Comparison of ENCODE assay signal across 14 cellular contexts in the genomic region with DNA sequence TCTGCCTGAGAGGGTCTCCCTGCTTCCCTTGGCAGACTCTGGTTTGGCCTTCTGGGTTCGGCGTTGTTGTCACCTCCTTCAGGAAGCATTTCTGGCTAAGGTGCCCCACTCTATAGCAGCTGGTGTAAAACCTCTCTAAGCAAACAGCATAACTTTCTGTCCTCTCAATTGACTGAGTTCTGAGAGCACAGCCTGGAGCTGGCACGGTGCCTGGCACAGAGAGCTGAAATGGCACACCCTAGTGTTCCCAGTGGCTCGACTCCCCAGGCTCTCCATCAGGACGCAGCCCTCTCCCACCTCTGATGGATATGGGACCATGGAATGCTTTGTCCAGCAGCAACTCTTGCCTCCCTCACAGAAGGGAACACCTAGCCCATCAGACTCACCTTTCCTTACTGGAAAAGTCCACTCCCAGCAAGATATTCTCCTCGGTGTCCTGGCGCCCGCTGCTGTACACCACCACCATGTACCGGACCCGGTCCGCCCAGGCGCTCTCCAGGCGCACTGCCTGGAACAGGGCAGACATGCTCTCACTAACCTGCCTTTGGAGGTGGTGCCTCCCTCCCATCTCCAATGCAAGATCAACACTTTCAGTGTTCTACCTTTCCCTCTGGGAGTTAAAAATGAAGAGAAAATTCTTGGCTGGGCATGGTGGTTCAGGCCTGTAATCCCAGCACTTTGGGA. TPM values are rescaled to one million over a fixed set of nuclear protein-coding genes. Genes with fewer than 3 reads are reported as not detected.
DNase-seq lines count a peak whose midpoint lies in the region; ATAC-seq and TF ChIP-seq lines count a peak whose summit lies in the region.
"Had no signal": no experiment of that assay in that cellular context is flagged by ENCODE, and none has a peak within 500 bp of the region (broad histone marks: within the 10 kb centered on the region; RNA-seq: fewer than 3 reads in every experiment).

No MANE protein-coding gene starts in this region.

- H3K4me3 ChIP-seq in ACC112 (ENCODE audit: low read depth, low read length) (no peak overlapping the region), esophagus muscularis mucosa (no peak overlapping the region)

- H3K79me2 ChIP-seq in ACC112 (ENCODE audit: control insufficient read depth, insufficient read depth, low read length, unreplicated experiment), result peaks cover 71% of the 10 kb centered on the region

- ATAC-seq in GM19023 (IDR thresholded peaks at IDR 0.05; ENCODE audit: unreplicated experiment), result no peak
- ATAC-seq in HG03039 (IDR thresholded peaks at IDR 0.05; ENCODE audit: unreplicated experiment), result no peak
- no peak for ATAC-seq in HG02885 (IDR thresholded peaks at IDR 0.05; ENCODE audit: poor library complexity, unreplicated experiment)

- no peaks in the 10 kb centered on the region for H3K27me3 ChIP-seq in ACC112 (ENCODE audit: insufficient read depth, low read length)
- no peaks in the 10 kb centered on the region for H3K27me3 ChIP-seq in esophagus muscularis mucosa

- H3K9me3 Mint-ChIP-seq in nephron progenitor cell, result no peaks in the 10 kb centered on the region
- H3K9me3 Mint-ChIP-seq: nephron had no signal

- peak overlapping the region; percentile 36 for H3K27ac Mint-ChIP-seq in nephron progenitor cell
- H3K27ac Mint-ChIP-seq: nephron had no signal

- H3K4me1 Mint-ChIP-seq in nephron progenitor cell, result peaks cover 45% of the 10 kb centered on the region

- peaks cover 51% of the 10 kb centered on the region for H3K36me3 ChIP-seq in ACC112 (ENCODE audit: insufficient read depth, low read length)
- H3K36me3 ChIP-seq in esophagus muscularis mucosa, result peaks cover 0 to 85% (median 65%) of the 10 kb centered on the region in 4 donors

- H3K4me1 ChIP-seq in ACC112 (ENCODE audit: control insufficient read depth, insufficient read depth, low read length, unreplicated experiment) (peaks cover 14% of the 10 kb centered on the region), esophagus muscularis mucosa (peaks cover 43 to 79% (median 63%) of the 10 kb centered on the region in 4 donors)

- DNase-seq in esophagus muscularis mucosa (ENCODE audit: extremely low spot score), result no peak
- DNase-seq in nephron progenitor cell, result no peak
- no peak for DNase-seq in activated naive CD4-positive, alpha-beta T cell (lab: John Stamatoyannopoulos, UW)
- DNase-seq: activated T-cell treated with anti-CD3 and anti-CD28 coated beads, Interleukin-2, amount 50 U/mL, for 1 hour; GF-D8; NCI-H524; SHP77 treated with DMSO at 0.1 percent for 48 hours had no signal

- TF ChIP-seq POLR2A in esophagus muscularis mucosa (IDR thresholded peaks at IDR 0.05; ENCODE audit: low read depth), result no peak

- TF ChIP-seq CTCF in esophagus muscularis mucosa (IDR thresholded peaks at IDR 0.05) (no peak), nephron progenitor cell (IDR thresholded peaks at IDR 0.05) (no peak)

- peaks cover 70% of the 10 kb centered on the region for H3K36me3 Mint-ChIP-seq in nephron progenitor cell (ENCODE audit: low read depth)

- H3K4me3 Mint-ChIP-seq in nephron progenitor cell, result no peak overlapping the region
- H3K4me3 Mint-ChIP-seq: nephron had no signal

- WGBS in esophagus muscularis mucosa, result 81% methylated on average over 9 of the region's 13 CpGs

- H3K27me3 Mint-ChIP-seq in nephron progenitor cell (ENCODE audit: low read depth, poor library complexity), result no peaks in the 10 kb centered on the region

- TF ChIP-seq EP300 in Ishikawa (IDR thresholded peaks at IDR 0.05; ENCODE audit: borderline replicate concordance) (no peak), esophagus muscularis mucosa (IDR thresholded peaks at IDR 0.05) (no peak)

- TF ChIP-seq RAD21 in Ishikawa (IDR thresholded peaks at IDR 0.05; ENCODE audit: low read depth), result no peak

- H2AFZ ChIP-seq in ACC112 (ENCODE audit: low read length, unreplicated experiment), result no peak overlapping the region

- intact Hi-C loops in esophagus muscularis mucosa (cut with DNase I), result no loop called here

- H3K9me3 ChIP-seq in esophagus muscularis mucosa, result no peaks in the 10 kb centered on the region

- H3K27ac ChIP-seq in ACC112 (ENCODE audit: low read depth, low read length) (peak overlapping the region; percentile 75), esophagus muscularis mucosa (replicated peaks in 1 of 4) (peak overlapping the region; percentile 33 to 54 (median 46))
- H3K27ac ChIP-seq: C4-2B had no signal

TF ChIP-seq in Ishikawa, 13 proteins besides CTCF, POLR2A, EP300 and RAD21:
- TF ChIP-seq NFIC (IDR thresholded peaks at IDR 0.05), result peak; percentile 37
- TF ChIP-seq TEAD4 (IDR thresholded peaks at IDR 0.05), result no peak

RNA-seq across cellular contexts. Expression of a gene that starts 40.6 kb away (rescaled TPM):
- total RNA-seq in esophagus muscularis mucosa, result 10 to 100 TPM; 14.1 to 40.9 (median 28.7) TPM
